In genomic region chr6:44268095-44268628, GRCh38 we compare ENCODE assay signal across 8 cellular contexts. TPM values are rescaled to one million over a fixed set of nuclear protein-coding genes. Genes with fewer than 3 reads are reported as not detected.
DNase-seq lines count a peak whose midpoint lies in the region; ATAC-seq, FAIRE-seq and TF ChIP-seq lines count a peak whose summit lies in the region.

No MANE protein-coding gene starts in this region.

- TF ChIP-seq RAD21 in GM12878 (IDR thresholded peaks at IDR 0.05; ENCODE audit: insufficient read depth, low read depth, low read length): peak; percentile 90

- no peak overlapping the region for H2AFZ ChIP-seq in DND-41 (ENCODE audit: low read depth, low read length)
- no peak overlapping the region for H2AFZ ChIP-seq in GM12878 (ENCODE audit: control insufficient read depth, low read depth, low read length)

- TF ChIP-seq POLR2A in GM12878 (IDR thresholded peaks at IDR 0.05; ENCODE audit: low read depth, low read length): no peak

- H3K36me3 ChIP-seq in DND-41 (ENCODE audit: insufficient read depth, low read length): no peaks in the 10 kb centered on the region
- no peaks in the 10 kb centered on the region for H3K36me3 ChIP-seq in GM12878 (ENCODE audit: control insufficient read depth in 2 of 2, insufficient read depth in 2 of 2, low read length in 1 of 2)

- TF ChIP-seq CTCF in DND-41 (IDR thresholded peaks at IDR 0.05; ENCODE audit: borderline replicate concordance, extremely low read depth, low read length, poor library complexity, severe bottlenecking) (peak; percentile 95), GM12878 (IDR thresholded peaks at IDR 0.05 in 2 of 3, conservative IDR thresholded peaks at IDR 0.05 in 1 of 3; ENCODE audit: control insufficient read depth in 2 of 3, extremely low read depth in 1 of 3, insufficient read depth in 1 of 3, low read depth in 3 of 3, low read length in 3 of 3) (peak; percentile 86 to 96 (median 96))

- no peak for TF ChIP-seq EP300 in GM12878 (IDR thresholded peaks at IDR 0.05; ENCODE audit: borderline replicate concordance in 1 of 2, control insufficient read depth in 1 of 2, low read depth in 2 of 2, low read length in 2 of 2)

- intact Hi-C loops in GM12878 (cut with micrococcal nuclease; ENCODE audit: unreplicated experiment): loop anchor here (1.0 to 2.0 kb wide), 3 partner anchors 37 to 189 kb away; no protein-coding TSS in a partner anchor

- in situ Hi-C loops in GM12878 (cut with MboI): loop anchor here (5.0 kb wide), 1 partner anchor 69 kb away; no protein-coding TSS in a partner anchor

- H3K79me2 ChIP-seq in DND-41 (ENCODE audit: insufficient read depth, low read length) (peaks cover 19% of the 10 kb centered on the region), GM12878 (ENCODE audit: control insufficient read depth, insufficient read depth, low read length) (peaks cover 24% of the 10 kb centered on the region)

- CTCF ChIA-PET in GM12878 (lab: Yijun Ruan, JAX): interaction anchor here (0.7 to 6.3 kb wide), 40 partner anchors 8 to 639 kb away, joined by 3 to 163 read pairs (median 5); partner anchors contain the start of genes AARS2, CDC5L, GTPBP2 and SLC35B2

- FAIRE-seq in GM12878 (lab: Jason Lieb, UNC): peak; percentile 71

- ATAC-seq in DND-41 (ENCODE audit: insufficient read depth, low read depth): peak; percentile 39; the same call in 2 of the 3 replicates
- no peak for ATAC-seq in GM12878
- no peak for ATAC-seq in GM19328 (IDR thresholded peaks at IDR 0.05; ENCODE audit: unreplicated experiment)

- H3K27me3 ChIP-seq in DND-41 (ENCODE audit: insufficient read depth, low read length, poor library complexity) (no peaks in the 10 kb centered on the region), GM12878 (replicated peaks in 1 of 2; ENCODE audit: control insufficient read depth in 2 of 2, insufficient read depth in 2 of 2, low read length in 1 of 2) (peaks cover 4 to 12% of the 10 kb centered on the region in 2 experiments; a peak in 3 of 4 replicates)

- H3K4me2 ChIP-seq in DND-41 (ENCODE audit: insufficient read depth, low read length): no peak overlapping the region
- no peak overlapping the region for H3K4me2 ChIP-seq in GM12878 (ENCODE audit: control insufficient read depth, insufficient read depth)

- POLR2A ChIA-PET in GM12878 (lab: Charles Lee): interaction anchor here (0.9 to 1.4 kb wide), 3 partner anchors 26 to 69 kb away, joined by 3 read pairs; no protein-coding TSS in a partner anchor

- H3K27ac ChIP-seq in DND-41 (ENCODE audit: low read length) (no peak overlapping the region), GM12878 (ENCODE audit: control insufficient read depth, insufficient read depth) (no peak overlapping the region)

- H3K4me3 ChIP-seq in DND-41 (ENCODE audit: low read depth in 1 of 2, low read length in 2 of 2): no peak overlapping the region
- no peak overlapping the region for H3K4me3 ChIP-seq in GM12878

- no TSS peak for BruUV-seq in GM12878 (replicated peaks; lab: Mats Ljungman, UMichigan)

- SMC1A ChIA-PET in GM12878 (lab: Charles Lee; ENCODE audit: uncharacterized antibody, unreplicated experiment): interaction anchor here (0.7 to 4.6 kb wide), 15 partner anchors 9 to 190 kb away, joined by 3 to 79 read pairs (median 5); partner anchors contain the start of genes AARS2, CDC5L and MYMX

- H4K20me1 ChIP-seq in DND-41 (ENCODE audit: insufficient read depth, low read length) (peaks cover 24% of the 10 kb centered on the region), GM12878 (ENCODE audit: control insufficient read depth, insufficient read depth) (no peaks in the 10 kb centered on the region)

- H3K9me3 ChIP-seq in DND-41 (ENCODE audit: insufficient read depth, low read length, severe bottlenecking) (no peaks in the 10 kb centered on the region), GM12878 (replicated peaks; ENCODE audit: control insufficient read depth, insufficient read depth, low read length) (no peaks in the 10 kb centered on the region)

- DNase-seq in DND-41: peak; percentile 67
- DNase-seq in KG1 (lab: John Stamatoyannopoulos, UW): peak; percentile 33
- DNase-seq in SK-N-DZ (ENCODE audit: low spot score): peak; percentile 85
- DNase-seq in GM12878 (ENCODE audit: low read depth, low spot score): no peak
- DNase-seq in islet precursor cell: peak; percentile 82
- DNase-seq in stimulated activated CD8-positive, alpha-beta memory T cell treated with anti-CD3 and anti-CD28 coated beads, Interleukin-15, amount 100 ng/mL, for 1 hour (ENCODE audit: low read depth): peak; percentile 45
- DNase-seq in cortex of kidney (lab: John Stamatoyannopoulos, UW): no peak

- peaks cover 24% of the 10 kb centered on the region for H3K4me1 ChIP-seq in DND-41 (ENCODE audit: insufficient read depth, low read length)
- H3K4me1 ChIP-seq in GM12878 (ENCODE audit: control insufficient read depth, insufficient read depth, low read length): peaks cover 22% of the 10 kb centered on the region

- H3K9ac ChIP-seq in DND-41 (ENCODE audit: low read depth, low read length): no peak overlapping the region
- H3K9ac ChIP-seq in GM12878 (ENCODE audit: control insufficient read depth, insufficient read depth, low read length): no peak overlapping the region

- RAD21 ChIA-PET in GM12878 (lab: Charles Lee; ENCODE audit: unreplicated experiment): interaction anchor here (0.7 to 4.2 kb wide), 20 partner anchors 9 to 187 kb away, joined by 3 to 36 read pairs (median 5); partner anchors contain the start of genes AARS2, CDC5L and HSP90AB1

- 0% methylated on average over 4 of the region's 5 CpGs for WGBS in GM12878 (ENCODE audit: insufficient coverage, insufficient replicate concordance, low lambda C conversion rate, missing lambda C conversion rate)

RNA-seq across cellular contexts. Expression of gene TMEM151B, which starts 2.1 kb away (rescaled TPM):
- 32.0 and 34.0 TPM in 2 replicates for polyA plus RNA-seq in SK-N-DZ (2014; cell fraction: cytosol; rRNA removed)
- 61.6 and 74.8 TPM in 2 replicates for polyA plus RNA-seq in SK-N-DZ (2014; cell fraction: nucleus; rRNA removed)
- total RNA-seq in GM12878 (2013; cell fraction: nucleolus; rRNA removed): 0.29 and 0.52 TPM in 2 replicates
- under 0.01 TPM in 1 of 2 replicates, not detected in the other for total RNA-seq in GM12878 (2014; rRNA removed)
- total RNA-seq in GM12878 (2014; rRNA removed; fragmentation: Illumina TruSeq; extraction: Trizol): not detected in 2 replicates
- total RNA-seq in GM12878 (2021): not detected in 2 replicates
- not detected for polyA plus RNA-seq in GM12878 (2011; ENCODE audit: low read depth)
- 0.13 and 0.19 TPM in 2 replicates for polyA plus RNA-seq in GM12878 (2011; rRNA removed)
- polyA plus RNA-seq in GM12878 (2011; cell fraction: cytosol; rRNA removed): 0.18 and 0.22 TPM in 2 replicates
- polyA plus RNA-seq in GM12878 (2011; cell fraction: nucleus; rRNA removed): 1.4 and 1.6 TPM in 2 replicates
- 0.46 and 0.68 TPM in 2 replicates for polyA plus RNA-seq in GM12878 (2012)
- polyA plus RNA-seq in GM12878 (2014; fragmentation: Illumina TruSeq; extraction: Trizol): 0.04 TPM in 1 of 2 replicates, not detected in the other
- polyA plus RNA-seq in GM12878 (2014; fragmentation: Nextera tagmentation; extraction: Ambion mirVana): not detected
- 0.01 and 0.08 TPM in 2 replicates for polyA plus RNA-seq in GM12878 (2014; rRNA removed)
- under 1 TPM in 1 of 2 experiments, not detected in 1; 0.05 TPM for polyA plus RNA-seq in GM12878 (2016; fragmentation: Nextera tagmentation; extraction: Ambion mirVana)
- polyA minus RNA-seq in GM12878 (2011; rRNA and poly(A)+ RNA removed): 0.07 and 0.41 TPM in 2 replicates
- polyA minus RNA-seq in GM12878 (2011; cell fraction: cytosol; rRNA and poly(A)+ RNA removed): not detected in 2 replicates
- polyA minus RNA-seq in GM12878 (2011; cell fraction: nucleus; rRNA and poly(A)+ RNA removed): 0.36 and 0.86 TPM in 2 replicates

RNA-seq across cellular contexts. Expression of gene NFKBIE, which starts 2.8 kb away (rescaled TPM):
- polyA plus RNA-seq in SK-N-DZ (2014; cell fraction: cytosol; rRNA removed): 17.0 and 22.0 TPM in 2 replicates
- polyA plus RNA-seq in SK-N-DZ (2014; cell fraction: nucleus; rRNA removed): 19.9 and 24.9 TPM in 2 replicates
- 127 and 202 TPM in 2 replicates for total RNA-seq in GM12878 (2013; cell fraction: nucleolus; rRNA removed)
- total RNA-seq in GM12878 (2014; rRNA removed): 45.1 and 47.0 TPM in 2 replicates
- 39.5 and 43.2 TPM in 2 replicates for total RNA-seq in GM12878 (2014; rRNA removed; fragmentation: Illumina TruSeq; extraction: Trizol)
- total RNA-seq in GM12878 (2021): 53.6 and 57.0 TPM in 2 replicates
- 13.6 TPM for polyA plus RNA-seq in GM12878 (2011; ENCODE audit: low read depth)
- 106 and 126 TPM in 2 replicates for polyA plus RNA-seq in GM12878 (2011; rRNA removed)
- 111 and 125 TPM in 2 replicates for polyA plus RNA-seq in GM12878 (2011; cell fraction: cytosol; rRNA removed)
- polyA plus RNA-seq in GM12878 (2011; cell fraction: nucleus; rRNA removed): 154 TPM in 2 replicates
- 36.7 and 71.2 TPM in 2 replicates for polyA plus RNA-seq in GM12878 (2012)
- polyA plus RNA-seq in GM12878 (2014; fragmentation: Illumina TruSeq; extraction: Trizol): 34.5 and 38.1 TPM in 2 replicates
- polyA plus RNA-seq in GM12878 (2014; fragmentation: Nextera tagmentation; extraction: Ambion mirVana): 10 to 100 TPM; 10.4 to 26.0 TPM
- polyA plus RNA-seq in GM12878 (2014; rRNA removed): 52.4 and 60.3 TPM in 2 replicates
- 10 to 100 TPM; 30.4 to 30.6 TPM for polyA plus RNA-seq in GM12878 (2016; fragmentation: Nextera tagmentation; extraction: Ambion mirVana)
- polyA minus RNA-seq in GM12878 (2011; rRNA and poly(A)+ RNA removed): 61.6 and 113 TPM in 2 replicates
- polyA minus RNA-seq in GM12878 (2011; cell fraction: cytosol; rRNA and poly(A)+ RNA removed): 36.5 and 58.5 TPM in 2 replicates
- polyA minus RNA-seq in GM12878 (2011; cell fraction: nucleus; rRNA and poly(A)+ RNA removed): 67.9 and 93.8 TPM in 2 replicates

RNA-seq across cellular contexts. Expression of gene SLC35B2, which starts 10.8 kb away (rescaled TPM):
- polyA plus RNA-seq in SK-N-DZ (2014; cell fraction: cytosol; rRNA removed): 52.7 and 59.7 TPM in 2 replicates
- 39.2 and 41.2 TPM in 2 replicates for polyA plus RNA-seq in SK-N-DZ (2014; cell fraction: nucleus; rRNA removed)
- total RNA-seq in GM12878 (2013; cell fraction: nucleolus; rRNA removed): 34.4 and 37.1 TPM in 2 replicates
- 34.1 and 35.1 TPM in 2 replicates for total RNA-seq in GM12878 (2014; rRNA removed)
- 24.3 and 25.1 TPM in 2 replicates for total RNA-seq in GM12878 (2014; rRNA removed; fragmentation: Illumina TruSeq; extraction: Trizol)
- total RNA-seq in GM12878 (2021): 33.5 and 35.8 TPM in 2 replicates
- 23.1 TPM for polyA plus RNA-seq in GM12878 (2011; ENCODE audit: low read depth)
- 19.7 and 32.2 TPM in 2 replicates for polyA plus RNA-seq in GM12878 (2011; rRNA removed)
- polyA plus RNA-seq in GM12878 (2011; cell fraction: cytosol; rRNA removed): 48.8 and 53.9 TPM in 2 replicates
- polyA plus RNA-seq in GM12878 (2011; cell fraction: nucleus; rRNA removed): 89.8 and 144 TPM in 2 replicates
- 38.5 and 38.9 TPM in 2 replicates for polyA plus RNA-seq in GM12878 (2012)
- 23.9 and 35.2 TPM in 2 replicates for polyA plus RNA-seq in GM12878 (2014; fragmentation: Illumina TruSeq; extraction: Trizol)
- polyA plus RNA-seq in GM12878 (2014; fragmentation: Nextera tagmentation; extraction: Ambion mirVana): 10 to 100 TPM; 11.3 to 14.9 TPM
- polyA plus RNA-seq in GM12878 (2014; rRNA removed): 45.2 and 45.4 TPM in 2 replicates
- 10 to 100 TPM; 39.5 to 40.8 TPM for polyA plus RNA-seq in GM12878 (2016; fragmentation: Nextera tagmentation; extraction: Ambion mirVana)
- polyA minus RNA-seq in GM12878 (2011; rRNA and poly(A)+ RNA removed): 17.3 and 33.3 TPM in 2 replicates
- polyA minus RNA-seq in GM12878 (2011; cell fraction: cytosol; rRNA and poly(A)+ RNA removed): 5.2 and 7.0 TPM in 2 replicates
- polyA minus RNA-seq in GM12878 (2011; cell fraction: nucleus; rRNA and poly(A)+ RNA removed): 19.7 and 27.3 TPM in 2 replicates

RNA-seq across cellular contexts. Expression of gene HSP90AB1, which starts 21.3 kb away (rescaled TPM):
- 1,614 and 1,776 TPM in 2 replicates for polyA plus RNA-seq in SK-N-DZ (2014; cell fraction: cytosol; rRNA removed)
- 579 and 767 TPM in 2 replicates for polyA plus RNA-seq in SK-N-DZ (2014; cell fraction: nucleus; rRNA removed)
- total RNA-seq in GM12878 (2013; cell fraction: nucleolus; rRNA removed): 295 and 318 TPM in 2 replicates
- total RNA-seq in GM12878 (2014; rRNA removed): 1,125 and 1,245 TPM in 2 replicates
- 1,212 and 1,260 TPM in 2 replicates for total RNA-seq in GM12878 (2014; rRNA removed; fragmentation: Illumina TruSeq; extraction: Trizol)
- 1,166 and 1,167 TPM in 2 replicates for total RNA-seq in GM12878 (2021)
- polyA plus RNA-seq in GM12878 (2011; ENCODE audit: low read depth): 830 TPM
- polyA plus RNA-seq in GM12878 (2011; rRNA removed): 1,290 and 1,505 TPM in 2 replicates
- 1,040 and 1,248 TPM in 2 replicates for polyA plus RNA-seq in GM12878 (2011; cell fraction: cytosol; rRNA removed)
- 565 and 804 TPM in 2 replicates for polyA plus RNA-seq in GM12878 (2011; cell fraction: nucleus; rRNA removed)
- 750 and 926 TPM in 2 replicates for polyA plus RNA-seq in GM12878 (2012)
- 1,676 and 1,846 TPM in 2 replicates for polyA plus RNA-seq in GM12878 (2014; fragmentation: Illumina TruSeq; extraction: Trizol)
- polyA plus RNA-seq in GM12878 (2014; fragmentation: Nextera tagmentation; extraction: Ambion mirVana): 1,000 to 10,000 TPM; 1,089 to 1,682 TPM
- 960 and 988 TPM in 2 replicates for polyA plus RNA-seq in GM12878 (2014; rRNA removed)
- polyA plus RNA-seq in GM12878 (2016; fragmentation: Nextera tagmentation; extraction: Ambion mirVana): 1,000 to 10,000 TPM; 1,078 to 1,109 TPM
- polyA minus RNA-seq in GM12878 (2011; rRNA and poly(A)+ RNA removed): 1,120 and 1,147 TPM in 2 replicates
- 408 and 462 TPM in 2 replicates for polyA minus RNA-seq in GM12878 (2011; cell fraction: cytosol; rRNA and poly(A)+ RNA removed)
- polyA minus RNA-seq in GM12878 (2011; cell fraction: nucleus; rRNA and poly(A)+ RNA removed): 114 and 165 TPM in 2 replicates

RNA-seq across cellular contexts. Expression of gene SLC29A1, which starts 44.8 kb away (rescaled TPM):
- 53.3 and 54.4 TPM in 2 replicates for polyA plus RNA-seq in SK-N-DZ (2014; cell fraction: cytosol; rRNA removed)
- 213 and 272 TPM in 2 replicates for polyA plus RNA-seq in SK-N-DZ (2014; cell fraction: nucleus; rRNA removed)
- total RNA-seq in GM12878 (2013; cell fraction: nucleolus; rRNA removed): 127 and 138 TPM in 2 replicates
- 54.7 and 63.9 TPM in 2 replicates for total RNA-seq in GM12878 (2014; rRNA removed)
- 33.2 and 34.6 TPM in 2 replicates for total RNA-seq in GM12878 (2014; rRNA removed; fragmentation: Illumina TruSeq; extraction: Trizol)
- total RNA-seq in GM12878 (2021): 71.7 and 79.5 TPM in 2 replicates
- polyA plus RNA-seq in GM12878 (2011; ENCODE audit: low read depth): 29.0 TPM
- polyA plus RNA-seq in GM12878 (2011; rRNA removed): 64.1 and 132 TPM in 2 replicates
- 183 and 202 TPM in 2 replicates for polyA plus RNA-seq in GM12878 (2011; cell fraction: cytosol; rRNA removed)
- 406 and 468 TPM in 2 replicates for polyA plus RNA-seq in GM12878 (2011; cell fraction: nucleus; rRNA removed)
- polyA plus RNA-seq in GM12878 (2012): 48.6 and 53.5 TPM in 2 replicates
- polyA plus RNA-seq in GM12878 (2014; fragmentation: Illumina TruSeq; extraction: Trizol): 64.8 and 111 TPM in 2 replicates
- polyA plus RNA-seq in GM12878 (2014; fragmentation: Nextera tagmentation; extraction: Ambion mirVana): 10 to 100 TPM in 1 of 2 experiments, 1 to 10 TPM in 1; 10.0 to 15.7 TPM
- 120 and 121 TPM in 2 replicates for polyA plus RNA-seq in GM12878 (2014; rRNA removed)
- 100 to 1,000 TPM; 107 to 111 TPM for polyA plus RNA-seq in GM12878 (2016; fragmentation: Nextera tagmentation; extraction: Ambion mirVana)
- polyA minus RNA-seq in GM12878 (2011; rRNA and poly(A)+ RNA removed): 158 and 166 TPM in 2 replicates
- 37.8 and 38.3 TPM in 2 replicates for polyA minus RNA-seq in GM12878 (2011; cell fraction: cytosol; rRNA and poly(A)+ RNA removed)
- polyA minus RNA-seq in GM12878 (2011; cell fraction: nucleus; rRNA and poly(A)+ RNA removed): 58.9 and 105 TPM in 2 replicates

Comparison
In these comparisons a context has a peak if more than half of its experiments do, and no peak if none do; other contexts are left out.
1. DNase-seq: peak in DND-41 (single experiment), KG1 (single experiment), SK-N-DZ (single experiment), islet precursor cell (single experiment) and stimulated activated CD8-positive, alpha-beta memory T cell treated with anti-CD3 and anti-CD28 coated beads, Interleukin-15, amount 100 ng/mL, for 1 hour (single experiment); none in GM12878 (single experiment) and cortex of kidney (single experiment).